ENCODE assay signal across 15 cellular contexts in genomic region chr2:122736279-122736678, GRCh38.
A peak's percentile ranks its signal among the peaks of the same experiment; 100 is the strongest.
DNase-seq lines count a peak whose midpoint lies in the region; ATAC-seq, FAIRE-seq and TF ChIP-seq lines count a peak whose summit lies in the region.
"Had no signal": no experiment of that assay in that cellular context is flagged by ENCODE, and none has a peak within 500 bp of the region (broad histone marks: within the 10 kb centered on the region; RNA-seq: fewer than 3 reads in every experiment).

No MANE protein-coding gene starts in this region.

- H3F3A ChIP-seq in GM23248 (ENCODE audit: insufficient read depth): no peaks in the 10 kb centered on the region

- no peak overlapping the region for H3K9ac ChIP-seq in endothelial cell of umbilical vein (replicated peaks; ENCODE audit: extremely low read depth, insufficient read depth, low read length)
- no peak overlapping the region for H3K9ac ChIP-seq in GM23248

- CTCF ChIA-PET in endothelial cell of umbilical vein (lab: Charles Lee): no interaction called here

- H3K27ac ChIP-seq in endothelial cell of umbilical vein (ENCODE audit: insufficient read depth, low read depth, low read length) (no peak overlapping the region), GM23248 (no peak overlapping the region)
- H3K27ac ChIP-seq: gastrocnemius medialis had no signal

- POLR2A ChIA-PET in endothelial cell of umbilical vein (lab: Charles Lee): no interaction called here

- intact Hi-C loops in endothelial cell of umbilical vein (cut with micrococcal nuclease): no loop called here

- DNase-seq in COR-L47 (lab: John Stamatoyannopoulos, UW): peak; percentile 4
- DNase-seq in HT-29 (ENCODE audit: low spot score): peak; percentile 46
- DNase-seq in OCI-M1 (lab: John Stamatoyannopoulos, UW): peak; percentile 86
- peak; percentile 10 for DNase-seq in endothelial cell of umbilical vein (ENCODE audit: low read depth, low spot score)
- no peak for DNase-seq in nucleus accumbens (lab: John Stamatoyannopoulos, UW)
- DNase-seq in GM23248: no peak
- DNase-seq in NCI-H146 treated with DMSO at 0.1 percent for 48 hours (lab: John Stamatoyannopoulos, UW; ENCODE audit: unreplicated experiment): no peak
- DNase-seq: activated CD4-positive, alpha-beta T cell treated with anti-CD3 and anti-CD28 coated beads, Interleukin-2, amount 10 ng/mL, durations not matched to agents 24 days and 14 days; activated naive CD8-positive, alpha-beta T cell treated with anti-CD3 and anti-CD28 coated beads for 36 hours; gastrocnemius medialis; GOT3; NCI-H82; SHP77; stimulated activated naive B cell treated with anti-CD40 and anti-IgM and Interleukin-4, amounts not matched to agents 10 μg/mL and 1 μg/mL and 100 μg/mL, for 72 hours had no signal

- in situ Hi-C loops in GM23248 (cut with MboI): no loop called here

- H3K4me2 ChIP-seq in endothelial cell of umbilical vein (ENCODE audit: insufficient read depth, low read length): no peak overlapping the region
- no peak overlapping the region for H3K4me2 ChIP-seq in GM23248 (ENCODE audit: unreplicated experiment)

- H4K20me1 ChIP-seq in endothelial cell of umbilical vein (replicated peaks; ENCODE audit: control insufficient read depth, extremely low read depth, insufficient read depth, low read length) (no peaks in the 10 kb centered on the region), GM23248 (ENCODE audit: insufficient read depth) (no peaks in the 10 kb centered on the region)

- H2AFZ ChIP-seq in endothelial cell of umbilical vein (ENCODE audit: low read depth, low read length): no peak overlapping the region
- no peak overlapping the region for H2AFZ ChIP-seq in GM23248

- H3K27me3 ChIP-seq in endothelial cell of umbilical vein (ENCODE audit: control insufficient read depth in 2 of 2, insufficient read depth in 2 of 2, low read length in 2 of 2): no peaks in the 10 kb centered on the region
- H3K27me3 ChIP-seq in GM23248 (replicated peaks; ENCODE audit: insufficient read depth): no peaks in the 10 kb centered on the region
- H3K27me3 ChIP-seq: gastrocnemius medialis had no signal

- no peak for ATAC-seq in HG02885 (IDR thresholded peaks at IDR 0.05; ENCODE audit: poor library complexity, unreplicated experiment)
- ATAC-seq: gastrocnemius medialis; stimulated activated naive B cell treated with anti-CD40 and anti-IgM and Interleukin-4, amounts not matched to agents 10 μg/mL and 1 μg/mL and 100 μg/mL, for 72 hours had no signal

- H3K79me2 ChIP-seq in endothelial cell of umbilical vein (ENCODE audit: control insufficient read depth, insufficient read depth, low read length) (no peaks in the 10 kb centered on the region), GM23248 (ENCODE audit: insufficient read depth) (no peaks in the 10 kb centered on the region)

- dilution Hi-C loops in endothelial cell of umbilical vein (cut with MboI; ENCODE audit: extremely low pct_ligation_motif_present, low sequenced_read_pairs): no loop called here

- WGBS in GM23248 (ENCODE audit: low coverage in 1 of 2, low lambda C conversion rate in 2 of 2, missing lambda C conversion rate in 2 of 2), 2 experiments: 35 to 41% methylated on average over 3 of the region's 3 CpGs

- no peak for FAIRE-seq in endothelial cell of umbilical vein (lab: Jason Lieb, UNC)

- no peaks in the 10 kb centered on the region for H3K9me1 ChIP-seq in endothelial cell of umbilical vein (replicated peaks; ENCODE audit: control insufficient read depth, extremely low read depth, insufficient read depth, low read length)

- peaks cover 3% of the 10 kb centered on the region; the same call in 1 of the 2 replicates for H3K9me2 ChIP-seq in GM23248 (ENCODE audit: insufficient read depth)

- TF ChIP-seq POLR2A in endothelial cell of umbilical vein (IDR thresholded peaks at IDR 0.05; ENCODE audit: low read depth, low read length): no peak

- H3K4me3 ChIP-seq in endothelial cell of umbilical vein (replicated peaks in 1 of 3; ENCODE audit: insufficient read depth in 1 of 3, low read depth in 1 of 3, low read length in 3 of 3) (no peak overlapping the region), GM23248 (no peak overlapping the region)
- H3K4me3 ChIP-seq: gastrocnemius medialis had no signal

- peaks cover 2% of the 10 kb centered on the region for H3K9me3 ChIP-seq in endothelial cell of umbilical vein (replicated peaks; ENCODE audit: control insufficient read depth, insufficient read depth, low read length)
- no peaks in the 10 kb centered on the region for H3K9me3 ChIP-seq in GM23248 (ENCODE audit: low read depth)
- H3K9me3 ChIP-seq: gastrocnemius medialis had no signal

- H3K4me1 ChIP-seq in endothelial cell of umbilical vein (ENCODE audit: control insufficient read depth, extremely low read depth, insufficient read depth, low read length): no peaks in the 10 kb centered on the region
- peaks cover 4% of the 10 kb centered on the region; the same call in 1 of the 2 replicates for H3K4me1 ChIP-seq in GM23248 (ENCODE audit: insufficient read depth)
- H3K4me1 ChIP-seq: gastrocnemius medialis had no signal

- H3K36me3 ChIP-seq in endothelial cell of umbilical vein (ENCODE audit: control insufficient read depth in 2 of 2, extremely low read depth in 1 of 2, insufficient read depth in 2 of 2, low read length in 2 of 2): no peaks in the 10 kb centered on the region
- no peaks in the 10 kb centered on the region for H3K36me3 ChIP-seq in GM23248 (ENCODE audit: low read depth)
- H3K36me3 ChIP-seq: gastrocnemius medialis had no signal

- no peak for TF ChIP-seq CTCF in endothelial cell of umbilical vein (IDR thresholded peaks at IDR 0.05; ENCODE audit: extremely low read depth in 1 of 2, insufficient read depth in 1 of 2, low read depth in 1 of 2, low read length in 2 of 2)

- BruUV-seq in endothelial cell of umbilical vein (replicated peaks; lab: Mats Ljungman, UMichigan): no TSS peak

TF ChIP-seq in endothelial cell of umbilical vein, 7 proteins besides CTCF, POLR2A, EP300 and RAD21:
- TF ChIP-seq FOS (IDR thresholded peaks at IDR 0.05; ENCODE audit: borderline replicate concordance, insufficient read depth, low read length) (no peak), MAX (IDR thresholded peaks at IDR 0.05; ENCODE audit: insufficient read depth, insufficient read length) (no peak), MYC (IDR thresholded peaks at IDR 0.05; ENCODE audit: low read depth, low read length) (no peak), JUN (IDR thresholded peaks at IDR 0.05; ENCODE audit: borderline replicate concordance, insufficient read depth, insufficient read length, low read depth) (no peak), EZH2 (IDR thresholded peaks at IDR 0.05; ENCODE audit: borderline replicate concordance, low read depth, low read length, severe bottlenecking) (no peak), POLR2AphosphoS5 (IDR thresholded peaks at IDR 0.05; ENCODE audit: insufficient read depth, low read depth, low read length) (no peak), GATA2 (IDR thresholded peaks at IDR 0.05; ENCODE audit: insufficient read depth, insufficient read length, low read depth, low read length) (no peak)

Comparison
In these comparisons a context has a peak if more than half of its experiments do, and no peak if none do; other contexts are left out.
1. DNase-seq: peak in COR-L47 (single experiment), HT-29 (single experiment), OCI-M1 (single experiment) and endothelial cell of umbilical vein (single experiment); none in nucleus accumbens (0 of 56), GM23248 (single experiment) and NCI-H146 treated with DMSO at 0.1 percent for 48 hours (single experiment).